ENCODE assay signal across 18 cellular contexts in genomic region chr1:185598326-185598725, GRCh38.
"Had no signal": no experiment of that assay in that cellular context is flagged by ENCODE, and none has a peak within 500 bp of the region (broad histone marks: within the 10 kb centered on the region; RNA-seq: fewer than 3 reads in every experiment).

No MANE protein-coding gene starts in this region.

- H3K27ac Mint-ChIP-seq: activated CD4-positive, alpha-beta T cell treated with anti-CD3 and anti-CD28 coated beads, Interleukin-2, amount 10 ng/mL, durations not matched to agents 24 days and 14 days; activated T-helper 1 cell treated with anti-CD3 and anti-CD28 coated beads, Interleukin-12 subunit alpha, Interleukin-12 subunit beta, Interleukin-2, Interleukin-4 antibody, amounts not matched to agents 30 ng/mL and 10 ng/mL and 1 ng/mL, durations not matched to agents 14 hours and 24 hours and 36 hours; natural killer cell; progenitor cell of endocrine pancreas; WTC11 had no signal

- H3K36me3 ChIP-seq: right lobe of liver, thoracic aorta had no signal

- H3K27me3 ChIP-seq: right lobe of liver had no signal

- H3K4me3 Mint-ChIP-seq: activated CD4-positive, alpha-beta T cell treated with anti-CD3 and anti-CD28 coated beads, Interleukin-2, amount 10 ng/mL, durations not matched to agents 24 days and 14 days; activated T-helper 1 cell treated with anti-CD3 and anti-CD28 coated beads, Interleukin-12 subunit alpha, Interleukin-12 subunit beta, Interleukin-2, Interleukin-4 antibody, amounts not matched to agents 30 ng/mL and 10 ng/mL and 1 ng/mL, durations not matched to agents 14 hours and 24 hours and 36 hours; natural killer cell; WTC11 had no signal

- H3K9me3 Mint-ChIP-seq: activated CD4-positive, alpha-beta T cell treated with anti-CD3 and anti-CD28 coated beads, Interleukin-2, amount 10 ng/mL, durations not matched to agents 24 days and 14 days; natural killer cell; WTC11 had no signal

- H3K27me3 Mint-ChIP-seq: activated CD4-positive, alpha-beta T cell treated with anti-CD3 and anti-CD28 coated beads, Interleukin-2, amount 10 ng/mL, durations not matched to agents 24 days and 14 days; progenitor cell of endocrine pancreas had no signal

- H3K4me3 ChIP-seq: lung, right lobe of liver, thoracic aorta had no signal

- H3K36me3 Mint-ChIP-seq: natural killer cell, WTC11 had no signal

- H3K9me3 ChIP-seq: right lobe of liver, thoracic aorta had no signal

- FAIRE-seq: bronchial epithelial cell, urothelium cell line had no signal

- DNase-seq: activated CD4-positive, alpha-beta T cell treated with anti-CD3 and anti-CD28 coated beads, Interleukin-2, amount 10 ng/mL, durations not matched to agents 24 days and 14 days; activated naive CD4-positive, alpha-beta T cell; aorta; left colon; natural killer cell; occipital lobe; right lobe of liver; stimulated activated CD4-positive, alpha-beta T cell treated with anti-CD3 and anti-CD28 coated beads, Interleukin-12 subunit alpha, Interleukin-12 subunit beta, amount 100 ng/mL, for 4 hours; stimulated activated naive CD4-positive, alpha-beta T cell treated with Interleukin-2 at 50 U/mL for 16 hours; T-helper 9 cell had no signal

- H3K27ac ChIP-seq: right lobe of liver, thoracic aorta had no signal

- ATAC-seq: esophagus mucosa, left colon, natural killer cell, right lobe of liver, WTC11 had no signal
